ENCODE assay signal across 9 cellular contexts in the genomic region with DNA sequence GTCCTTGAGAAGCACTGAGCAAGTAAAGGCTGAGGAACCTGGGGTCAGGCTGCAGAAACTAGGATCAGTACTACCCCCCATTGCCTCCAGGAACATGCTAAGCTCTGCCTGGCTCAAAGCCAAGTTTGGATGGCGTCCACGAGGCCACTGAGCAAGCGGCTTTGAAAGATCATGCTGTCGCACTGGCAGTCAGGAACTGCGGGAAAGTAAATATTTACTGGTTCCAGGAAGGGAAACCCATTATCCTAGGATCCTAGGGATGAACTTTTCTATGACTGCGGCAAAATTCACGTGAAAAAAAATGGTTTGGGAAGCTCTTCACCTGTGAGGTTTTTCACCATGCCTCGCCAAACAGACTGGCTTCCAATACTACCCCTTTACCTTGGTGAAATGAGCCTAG.
DNase-seq lines count a peak whose midpoint lies in the region; ATAC-seq and TF ChIP-seq lines count a peak whose summit lies in the region.
"Had no signal": no experiment of that assay in that cellular context is flagged by ENCODE, and none has a peak within 500 bp of the region (broad histone marks: within the 10 kb centered on the region; RNA-seq: fewer than 3 reads in every experiment).

No MANE protein-coding gene starts in this region.

- H3K4me3 Mint-ChIP-seq in activated CD4-positive, alpha-beta T cell treated with anti-CD3 and anti-CD28 coated beads, Interleukin-2, amount 10 ng/mL, durations not matched to agents 7 days and 5 days: no peak overlapping the region

- H3K4me1 Mint-ChIP-seq in activated CD4-positive, alpha-beta T cell treated with anti-CD3 and anti-CD28 coated beads, Interleukin-2, amount 10 ng/mL, durations not matched to agents 7 days and 5 days: no peaks in the 10 kb centered on the region

- CTCF ChIA-PET in activated CD4-positive, alpha-beta T cell treated with anti-CD3 and anti-CD28 coated beads, Interleukin-2, amount 10 ng/mL, durations not matched to agents 7 days and 5 days (lab: Charles Lee): no interaction called here

- DNase-seq in NCI-H1105 (lab: John Stamatoyannopoulos, UW): peak; percentile 71
- DNase-seq in amygdala (lab: John Stamatoyannopoulos, UW): peak in 46 of 56 donors; percentile 2 to 80 (median 37)
- peak; percentile 94 for DNase-seq in left lobe of liver (ENCODE audit: low spot score)
- DNase-seq in activated T-cell treated with anti-CD3 and anti-CD28 coated beads, Interleukin-2, amount 50 U/mL, for 1 hour: no peak
- no peak for DNase-seq in activated CD4-positive, alpha-beta T cell treated with anti-CD3 and anti-CD28 coated beads, Interleukin-2, amount 50 U/mL, for 48 hours
- no peak for DNase-seq in stimulated activated CD4-positive, alpha-beta T cell treated with anti-CD3 and anti-CD28 coated beads, Interleukin-12 subunit alpha, Interleukin-12 subunit beta, amount 100 ng/mL, for 4 hours
- no peak for DNase-seq in activated CD4-positive, alpha-beta T cell treated with anti-CD3 and anti-CD28 coated beads, Interleukin-2, amount 10 ng/mL, durations not matched to agents 7 days and 5 days

- ATAC-seq in left lobe of liver: peak; percentile 93

- H3K9me3 Mint-ChIP-seq in activated CD4-positive, alpha-beta T cell treated with anti-CD3 and anti-CD28 coated beads, Interleukin-2, amount 10 ng/mL, durations not matched to agents 7 days and 5 days: no peaks in the 10 kb centered on the region

- no peak for TF ChIP-seq CTCF in 22Rv1 (IDR thresholded peaks at IDR 0.05)

- POLR2A ChIA-PET in activated CD4-positive, alpha-beta T cell treated with anti-CD3 and anti-CD28 coated beads, Interleukin-2, amount 10 ng/mL, durations not matched to agents 7 days and 5 days (lab: Charles Lee): no interaction called here

- no peaks in the 10 kb centered on the region for H3K36me3 Mint-ChIP-seq in activated CD4-positive, alpha-beta T cell treated with anti-CD3 and anti-CD28 coated beads, Interleukin-2, amount 10 ng/mL, durations not matched to agents 7 days and 5 days (ENCODE audit: low read depth)

- H3K27me3 Mint-ChIP-seq in activated CD4-positive, alpha-beta T cell treated with anti-CD3 and anti-CD28 coated beads, Interleukin-2, amount 10 ng/mL, durations not matched to agents 7 days and 5 days: no peaks in the 10 kb centered on the region

- peak overlapping the region; percentile 25 for H3K27ac ChIP-seq in 22Rv1
- H3K27ac ChIP-seq: vagina had no signal

- no peak overlapping the region for H3K27ac Mint-ChIP-seq in activated CD4-positive, alpha-beta T cell treated with anti-CD3 and anti-CD28 coated beads, Interleukin-2, amount 10 ng/mL, durations not matched to agents 7 days and 5 days

Comparison
In these comparisons a context has a peak if more than half of its experiments do, and no peak if none do; other contexts are left out.
1. DNase-seq: peak in NCI-H1105 (single experiment), amygdala (46 of 56) and left lobe of liver (single experiment); none in activated T-cell treated with anti-CD3 and anti-CD28 coated beads, Interleukin-2, amount 50 U/mL, for 1 hour (single experiment), activated CD4-positive, alpha-beta T cell treated with anti-CD3 and anti-CD28 coated beads, Interleukin-2, amount 50 U/mL, for 48 hours (0 of 2), stimulated activated CD4-positive, alpha-beta T cell treated with anti-CD3 and anti-CD28 coated beads, Interleukin-12 subunit alpha, Interleukin-12 subunit beta, amount 100 ng/mL, for 4 hours (single experiment) and activated CD4-positive, alpha-beta T cell treated with anti-CD3 and anti-CD28 coated beads, Interleukin-2, amount 10 ng/mL, durations not matched to agents 7 days and 5 days (single experiment).